In the genomic region with DNA sequence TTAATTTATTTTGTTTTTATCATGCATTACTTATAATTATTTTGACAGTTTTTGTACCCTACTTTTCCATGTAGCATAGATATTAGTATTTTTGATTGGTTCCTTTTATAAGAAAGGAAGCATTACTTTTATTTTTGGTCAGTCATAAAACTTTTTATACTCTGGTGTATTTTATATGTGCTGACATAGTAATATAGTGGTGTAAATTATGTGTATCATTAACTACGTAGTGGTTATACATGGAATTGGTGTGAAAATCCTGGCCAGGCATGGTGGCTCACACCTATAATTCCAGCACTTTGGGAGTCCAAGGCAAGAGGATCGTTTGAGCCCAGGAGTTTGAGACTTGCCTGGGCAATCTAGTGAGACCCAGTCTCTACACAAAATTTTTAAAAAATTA, we compare ENCODE assay signal across 37 cellular contexts.
"Had no signal": no experiment of that assay in that cellular context is flagged by ENCODE, and none has a peak within 500 bp of the region (broad histone marks: within the 10 kb centered on the region; RNA-seq: fewer than 3 reads in every experiment).

No MANE protein-coding gene starts in this region.

- H3K27ac ChIP-seq: adrenal gland, body of pancreas, brain microvascular endothelial cell, breast epithelium, VCaP had no signal

- FAIRE-seq: astrocyte, TTC549 had no signal

- H3K27me3 Mint-ChIP-seq: activated B cell treated with CpG ODN at 0.5 μM for 24 hours; activated CD4-positive, alpha-beta memory T cell treated with anti-CD3 and anti-CD28 coated beads for 36 hours; activated CD4-positive, alpha-beta T cell treated with anti-CD3 and anti-CD28 coated beads, Interleukin-2, amount 10 ng/mL, durations not matched to agents 24 days and 14 days; activated CD8-positive, alpha-beta T cell treated with anti-CD3 and anti-CD28 coated beads for 36 hours; activated naive CD8-positive, alpha-beta T cell treated with anti-CD3 and anti-CD28 coated beads for 36 hours; activated T-helper 17 cell treated with anti-CD3 and anti-CD28 coated beads, Interleukin-2, amount 50 U/mL, for 72 hours had no signal

- H3K36me3 Mint-ChIP-seq: activated naive CD8-positive, alpha-beta T cell treated with anti-CD3 and anti-CD28 coated beads for 36 hours had no signal

- H3K27ac Mint-ChIP-seq: activated B cell treated with CpG ODN at 0.5 μM for 24 hours; activated CD4-positive, alpha-beta memory T cell treated with anti-CD3 and anti-CD28 coated beads for 36 hours; activated CD4-positive, alpha-beta T cell treated with anti-CD3 and anti-CD28 coated beads, Interleukin-2, amount 10 ng/mL, durations not matched to agents 24 days and 14 days; activated CD8-positive, alpha-beta T cell treated with anti-CD3 and anti-CD28 coated beads for 36 hours; activated naive CD4-positive, alpha-beta T cell treated with anti-CD3 and anti-CD28 coated beads for 36 hours; activated naive CD4-positive, alpha-beta T cell treated with anti-CD3 and anti-CD28 coated beads, Interleukin-2, amount 50 U/mL, for 72 hours; activated naive CD8-positive, alpha-beta T cell treated with anti-CD3 and anti-CD28 coated beads for 36 hours; activated T-cell treated with anti-CD3 and anti-CD28 coated beads, Interleukin-2, amount 50 U/mL, for 72 hours; activated T-helper 1 cell treated with anti-CD3 and anti-CD28 coated beads, Interleukin-12 subunit alpha, Interleukin-12 subunit beta, Interleukin-2, Interleukin-4 antibody, amounts not matched to agents 30 ng/mL and 10 ng/mL and 1 ng/mL, durations not matched to agents 14 hours and 24 hours and 36 hours; activated T-helper 17 cell treated with anti-CD3 and anti-CD28 coated beads, Interleukin-2, amount 50 U/mL, for 72 hours; T-helper 1 cell treated with Interleukin-12 subunit alpha and Interleukin-12 subunit beta and Interleukin-4 antibody, amounts not matched to agents 30 μg/mL and 1 μg/mL, for 36 hours; T-helper 2 cell treated with Interferon-gamma antibody and Interleukin-4, amounts not matched to agents 5 μg/mL and 100 μg/mL, for 36 hours had no signal

- H3K4me3 ChIP-seq: adrenal gland, body of pancreas, breast epithelium had no signal

- H3K4me1 Mint-ChIP-seq: activated B cell treated with CpG ODN at 0.5 μM for 24 hours; activated T-helper 17 cell treated with anti-CD3 and anti-CD28 coated beads, Interleukin-2, amount 50 U/mL, for 72 hours had no signal

- ATAC-seq: activated CD8-positive, alpha-beta T cell treated with anti-CD3 and anti-CD28 coated beads for 36 hours; activated naive CD4-positive, alpha-beta T cell treated with anti-CD3 and anti-CD28 coated beads, Interleukin-2, amount 50 U/mL, for 72 hours; activated T-cell treated with anti-CD3 and anti-CD28 coated beads, Interleukin-2, amount 50 U/mL, for 4 hours; activated T-cell treated with anti-CD3 and anti-CD28 coated beads, Interleukin-2, amount 50 U/mL, for 72 hours; activated T-helper 17 cell treated with anti-CD3 and anti-CD28 coated beads, Interleukin-2, amount 50 U/mL, for 72 hours; body of pancreas had no signal

- H3K9me3 Mint-ChIP-seq: activated B cell treated with CpG ODN at 0.5 μM for 24 hours; activated CD4-positive, alpha-beta memory T cell treated with anti-CD3 and anti-CD28 coated beads for 36 hours; activated CD4-positive, alpha-beta T cell treated with anti-CD3 and anti-CD28 coated beads, Interleukin-2, amount 10 ng/mL, durations not matched to agents 24 days and 14 days; activated CD8-positive, alpha-beta T cell treated with anti-CD3 and anti-CD28 coated beads for 36 hours; activated naive CD4-positive, alpha-beta T cell treated with anti-CD3 and anti-CD28 coated beads for 36 hours; activated naive CD4-positive, alpha-beta T cell treated with anti-CD3 and anti-CD28 coated beads, Interleukin-2, amount 50 U/mL, for 72 hours; activated naive CD8-positive, alpha-beta T cell treated with anti-CD3 and anti-CD28 coated beads for 36 hours; activated T-cell treated with anti-CD3 and anti-CD28 coated beads, Interleukin-2, amount 50 U/mL, for 4 hours; activated T-cell treated with anti-CD3 and anti-CD28 coated beads, Interleukin-2, amount 50 U/mL, for 72 hours; activated T-helper 1 cell treated with anti-CD3 and anti-CD28 coated beads, Interleukin-12 subunit alpha, Interleukin-12 subunit beta, Interleukin-2, Interleukin-4 antibody, amounts not matched to agents 30 ng/mL and 10 ng/mL and 1 ng/mL, durations not matched to agents 14 hours and 24 hours and 36 hours; activated T-helper 17 cell treated with anti-CD3 and anti-CD28 coated beads, Interleukin-2, amount 50 U/mL, for 72 hours; T-helper 1 cell treated with Interleukin-12 subunit alpha and Interleukin-12 subunit beta and Interleukin-4 antibody, amounts not matched to agents 30 μg/mL and 1 μg/mL, for 36 hours; T-helper 2 cell treated with Interferon-gamma antibody and Interleukin-4, amounts not matched to agents 5 μg/mL and 100 μg/mL, for 36 hours had no signal

- H3K4me1 ChIP-seq: adrenal gland, body of pancreas, breast epithelium had no signal

- H3K9me3 ChIP-seq: adrenal gland, body of pancreas, breast epithelium had no signal

- H3K4me3 Mint-ChIP-seq: activated B cell treated with CpG ODN at 0.5 μM for 24 hours; activated CD4-positive, alpha-beta memory T cell treated with anti-CD3 and anti-CD28 coated beads for 36 hours; activated CD4-positive, alpha-beta T cell treated with anti-CD3 and anti-CD28 coated beads, Interleukin-2, amount 10 ng/mL, durations not matched to agents 24 days and 14 days; activated CD8-positive, alpha-beta T cell treated with anti-CD3 and anti-CD28 coated beads for 36 hours; activated naive CD4-positive, alpha-beta T cell treated with anti-CD3 and anti-CD28 coated beads for 36 hours; activated naive CD8-positive, alpha-beta T cell treated with anti-CD3 and anti-CD28 coated beads for 36 hours; activated T-cell treated with anti-CD3 and anti-CD28 coated beads, Interleukin-2, amount 50 U/mL, for 4 hours; activated T-cell treated with anti-CD3 and anti-CD28 coated beads, Interleukin-2, amount 50 U/mL, for 72 hours; activated T-helper 1 cell treated with anti-CD3 and anti-CD28 coated beads, Interleukin-12 subunit alpha, Interleukin-12 subunit beta, Interleukin-2, Interleukin-4 antibody, amounts not matched to agents 30 ng/mL and 10 ng/mL and 1 ng/mL, durations not matched to agents 14 hours and 24 hours and 36 hours; activated T-helper 17 cell treated with anti-CD3 and anti-CD28 coated beads, Interleukin-2, amount 50 U/mL, for 72 hours; T-helper 1 cell treated with Interleukin-12 subunit alpha and Interleukin-12 subunit beta and Interleukin-4 antibody, amounts not matched to agents 30 μg/mL and 1 μg/mL, for 36 hours; T-helper 2 cell treated with Interferon-gamma antibody and Interleukin-4, amounts not matched to agents 5 μg/mL and 100 μg/mL, for 36 hours had no signal

- DNase-seq: activated B cell treated with CpG ODN at 0.5 μM for 24 hours; activated CD4-positive, alpha-beta memory T cell treated with anti-CD3 and anti-CD28 coated beads for 36 hours; activated CD4-positive, alpha-beta T cell treated with anti-CD3 and anti-CD28 coated beads for 4 hours; activated CD4-positive, alpha-beta T cell treated with anti-CD3 and anti-CD28 coated beads, Interleukin-2, amount 10 ng/mL, durations not matched to agents 24 days and 14 days; activated CD4-positive, alpha-beta T cell treated with anti-CD3 and anti-CD28 coated beads, Interleukin-2, amount 50 U/mL, for 1 hour; activated CD4-positive, alpha-beta T cell treated with anti-CD3 and anti-CD28 coated beads, Interleukin-2, amount 50 U/mL, for 4 hours; activated CD4-positive, CD25-positive, alpha-beta regulatory T cell treated with anti-CD3 and anti-CD28 coated beads, Interleukin-2, amount 50 U/mL, for 72 hours; activated CD8-positive, alpha-beta memory T cell treated with anti-CD3 and anti-CD28 coated beads, Interleukin-2, amount 50 U/mL, for 4 hours; activated CD8-positive, alpha-beta T cell treated with anti-CD3 and anti-CD28 coated beads for 36 hours; activated effector memory CD4-positive, alpha-beta T cell treated with anti-CD3 and anti-CD28 coated beads, Interleukin-2, amount 50 U/mL, for 16 hours; activated gamma-delta T cell treated with Interleukin-2 at 50 U/mL for 16 hours; activated naive CD4-positive, alpha-beta T cell; activated naive CD4-positive, alpha-beta T cell treated with anti-CD3 and anti-CD28 coated beads for 36 hours; activated naive CD4-positive, alpha-beta T cell treated with anti-CD3 and anti-CD28 coated beads, Interleukin-2, amount 50 U/mL, for 16 hours; activated naive CD8-positive, alpha-beta T cell treated with anti-CD3 and anti-CD28 coated beads for 36 hours; activated T-cell treated with anti-CD3 and anti-CD28 coated beads for 4 hours; activated T-cell treated with anti-CD3 and anti-CD28 coated beads, Interleukin-2, amount 50 U/mL, for 1 hour; activated T-cell treated with anti-CD3 and anti-CD28 coated beads, Interleukin-2, amount 50 U/mL, for 4 hours; activated T-cell treated with anti-CD3 and anti-CD28 coated beads, Interleukin-2, amount 50 U/mL, for 72 hours; adrenal gland; amniotic stem cell; aorta; body of pancreas; brain microvascular endothelial cell; central memory CD4-positive, alpha-beta T cell; T-helper 1 cell; T-helper 2 cell; T-helper 9 cell had no signal
